Comparison of ENCODE assay signal across 9 cellular contexts in the genomic region with DNA sequence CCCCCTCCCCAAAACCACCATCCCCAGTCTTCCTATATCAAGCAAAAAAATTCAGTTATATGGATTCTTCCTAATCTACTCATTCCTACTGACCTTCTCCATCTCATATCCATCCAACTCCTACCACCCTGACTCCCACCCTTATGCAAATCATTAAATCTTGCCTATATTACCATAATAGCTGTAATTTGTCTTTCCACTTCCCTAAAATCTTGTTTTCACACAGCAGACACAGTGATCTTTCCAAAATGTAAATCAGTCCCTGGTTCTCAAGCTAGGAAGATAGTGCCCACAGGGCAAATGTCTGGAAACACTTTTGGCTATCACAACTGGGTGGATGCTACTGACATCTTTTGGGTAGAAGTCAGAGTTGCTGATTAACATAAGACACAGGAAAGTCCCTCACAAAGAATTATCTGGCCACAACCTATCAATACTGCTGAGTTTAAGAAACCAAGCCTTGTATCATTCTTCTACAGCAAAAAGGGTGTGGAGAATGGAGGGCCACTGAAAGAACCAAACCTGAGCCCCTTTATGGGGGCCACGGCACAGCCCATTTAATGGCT. TPM values are rescaled to one million over a fixed set of nuclear protein-coding genes. Genes with fewer than 3 reads are reported as not detected.
A peak's percentile ranks its signal among the peaks of the same experiment; 100 is the strongest.
DNase-seq lines count a peak whose midpoint lies in the region; ATAC-seq and TF ChIP-seq lines count a peak whose summit lies in the region.
"Had no signal": no experiment of that assay in that cellular context is flagged by ENCODE, and none has a peak within 500 bp of the region (broad histone marks: within the 10 kb centered on the region; RNA-seq: fewer than 3 reads in every experiment).

No MANE protein-coding gene starts in this region.

- no peaks in the 10 kb centered on the region for H3K9me3 ChIP-seq in stomach smooth muscle (ENCODE audit: control insufficient read depth in 2 of 2, low read length in 2 of 2)

- peaks cover 12 to 15% of the 10 kb centered on the region in 2 donors for H3K36me3 ChIP-seq in stomach smooth muscle (ENCODE audit: control insufficient read depth in 2 of 2, insufficient read depth in 2 of 2, low read length in 2 of 2)

- TF ChIP-seq CTCF in foreskin keratinocyte (conservative IDR thresholded peaks at IDR 0.05), result no peak

- H3K4me1 ChIP-seq in foreskin keratinocyte, result peaks cover 9% of the 10 kb centered on the region
- H3K4me1 ChIP-seq in stomach smooth muscle (ENCODE audit: control insufficient read depth, insufficient read depth, low read length), result peaks cover 20% of the 10 kb centered on the region

- no peak for DNase-seq in activated T-cell treated with anti-CD3 and anti-CD28 coated beads, Interleukin-2, amount 50 U/mL, for 24 hours
- DNase-seq in activated T-cell treated with anti-CD3 and anti-CD28 coated beads, Interleukin-2, amount 50 U/mL, for 1 hour, result no peak
- DNase-seq in T-cell (no peak), foreskin keratinocyte (no peak)

- ATAC-seq in T-cell (replicated peaks in 1 of 4), result no peak
- no peak for ATAC-seq in foreskin keratinocyte
- no peak for ATAC-seq in HG02642 (IDR thresholded peaks at IDR 0.05; ENCODE audit: poor library complexity, unreplicated experiment)
- ATAC-seq in HG02870 (IDR thresholded peaks at IDR 0.05; ENCODE audit: unreplicated experiment), result no peak
- no peak for ATAC-seq in GM21723 (IDR thresholded peaks at IDR 0.05; ENCODE audit: unreplicated experiment)

- peak overlapping the region; percentile 91 for H3K4me3 Mint-ChIP-seq in activated T-cell treated with anti-CD3 and anti-CD28 coated beads, Interleukin-2, amount 50 U/mL, for 24 hours
- peak overlapping the region; percentile 87 to 91 (median 88) for H3K4me3 Mint-ChIP-seq in T-cell

- peak overlapping the region in 1 of 2 donors; percentile 93 for H3K9ac ChIP-seq in stomach smooth muscle (ENCODE audit: low read length in 2 of 2)

- H3K36me3 Mint-ChIP-seq in activated T-cell treated with anti-CD3 and anti-CD28 coated beads, Interleukin-2, amount 50 U/mL, for 24 hours (ENCODE audit: low read depth), result peaks cover 61% of the 10 kb centered on the region
- peaks cover 25% of the 10 kb centered on the region for H3K36me3 Mint-ChIP-seq in T-cell

- POLR2A ChIA-PET in T-cell (lab: Charles Lee), result interaction anchor here in 1 of 2 donors (0.7 kb wide), 1 partner anchor 9 kb away, joined by 3 read pairs; a partner anchor contains a TSS

- CTCF ChIA-PET in T-cell (lab: Charles Lee), result no interaction called here

- H3K9me3 Mint-ChIP-seq in activated T-cell treated with anti-CD3 and anti-CD28 coated beads, Interleukin-2, amount 50 U/mL, for 24 hours, result no peaks in the 10 kb centered on the region
- no peaks in the 10 kb centered on the region for H3K9me3 Mint-ChIP-seq in T-cell

- H3K27ac Mint-ChIP-seq in activated T-cell treated with anti-CD3 and anti-CD28 coated beads, Interleukin-2, amount 50 U/mL, for 24 hours, result peak overlapping the region; percentile 92
- peak overlapping the region; percentile 37 to 92 for H3K27ac Mint-ChIP-seq in T-cell

- H3K27me3 Mint-ChIP-seq in activated T-cell treated with anti-CD3 and anti-CD28 coated beads, Interleukin-2, amount 50 U/mL, for 24 hours, result no peaks in the 10 kb centered on the region
- no peaks in the 10 kb centered on the region for H3K27me3 Mint-ChIP-seq in T-cell

- H3K4me1 Mint-ChIP-seq in activated T-cell treated with anti-CD3 and anti-CD28 coated beads, Interleukin-2, amount 50 U/mL, for 24 hours (ENCODE audit: low read depth), result peaks cover 63% of the 10 kb centered on the region
- peaks cover 50 to 62% (median 54%) of the 10 kb centered on the region in 3 donors for H3K4me1 Mint-ChIP-seq in T-cell

- H3K27ac ChIP-seq in foreskin keratinocyte, result peak overlapping the region; percentile 81
- no peak overlapping the region for H3K27ac ChIP-seq in stomach smooth muscle (ENCODE audit: low read length)

- H3K27me3 ChIP-seq in foreskin keratinocyte, result no peaks in the 10 kb centered on the region
- H3K27me3 ChIP-seq in stomach smooth muscle (ENCODE audit: control insufficient read depth in 1 of 2, insufficient read depth in 2 of 2, low read length in 2 of 2), result no peaks in the 10 kb centered on the region

- H3K4me3 ChIP-seq in stomach smooth muscle (ENCODE audit: low read length in 2 of 2), result peak overlapping the region; percentile 87 to 92

RNA-seq across cellular contexts. Expression of a gene that starts 1.4 kb away (rescaled TPM):
- 10 to 100 TPM; 26.8 to 30.5 (median 28.4) TPM for total RNA-seq in T-cell
- 44.0 and 49.1 TPM in 2 replicates for total RNA-seq in foreskin keratinocyte
- 66.2 and 74.5 TPM in 2 replicates for polyA plus RNA-seq in foreskin keratinocyte

RNA-seq across cellular contexts. Expression of a gene that starts 8.4 kb away (rescaled TPM):
- 10 to 100 TPM; 10.6 to 23.6 (median 20.4) TPM for total RNA-seq in T-cell
- total RNA-seq in foreskin keratinocyte, result 2.5 and 4.4 TPM in 2 replicates
- polyA plus RNA-seq in foreskin keratinocyte, result 10.4 and 11.6 TPM in 2 replicates
- total RNA-seq: HT1080 had no signal

RNA-seq across cellular contexts. Expression of a gene that starts 8.6 kb away (rescaled TPM):
- total RNA-seq in T-cell (10 to 100 TPM; 53.9 to 70.5 (median 64.1) TPM), foreskin keratinocyte (4.1 and 4.4 TPM in 2 replicates)
- polyA plus RNA-seq in foreskin keratinocyte, result 4.5 and 5.0 TPM in 2 replicates

RNA-seq across cellular contexts. Expression of a gene that starts 8.8 kb away (rescaled TPM):
- total RNA-seq in T-cell (10 to 100 TPM; 47.7 to 75.2 (median 72.4) TPM), foreskin keratinocyte (36.3 and 36.4 TPM in 2 replicates)
- 45.7 and 46.3 TPM in 2 replicates for polyA plus RNA-seq in foreskin keratinocyte

Comparison
In these comparisons a context has a peak if more than half of its experiments do, and no peak if none do; other contexts are left out.
1. RNA of a gene that starts 8.6 kb away (total RNA-seq): 53.9 to 70.5 TPM in T-cell; 4.1 to 4.4 TPM in foreskin keratinocyte; every median in the first group is over 10 times any median in the second.